Comparison of ENCODE assay signal across 7 cellular contexts in the genomic region with DNA sequence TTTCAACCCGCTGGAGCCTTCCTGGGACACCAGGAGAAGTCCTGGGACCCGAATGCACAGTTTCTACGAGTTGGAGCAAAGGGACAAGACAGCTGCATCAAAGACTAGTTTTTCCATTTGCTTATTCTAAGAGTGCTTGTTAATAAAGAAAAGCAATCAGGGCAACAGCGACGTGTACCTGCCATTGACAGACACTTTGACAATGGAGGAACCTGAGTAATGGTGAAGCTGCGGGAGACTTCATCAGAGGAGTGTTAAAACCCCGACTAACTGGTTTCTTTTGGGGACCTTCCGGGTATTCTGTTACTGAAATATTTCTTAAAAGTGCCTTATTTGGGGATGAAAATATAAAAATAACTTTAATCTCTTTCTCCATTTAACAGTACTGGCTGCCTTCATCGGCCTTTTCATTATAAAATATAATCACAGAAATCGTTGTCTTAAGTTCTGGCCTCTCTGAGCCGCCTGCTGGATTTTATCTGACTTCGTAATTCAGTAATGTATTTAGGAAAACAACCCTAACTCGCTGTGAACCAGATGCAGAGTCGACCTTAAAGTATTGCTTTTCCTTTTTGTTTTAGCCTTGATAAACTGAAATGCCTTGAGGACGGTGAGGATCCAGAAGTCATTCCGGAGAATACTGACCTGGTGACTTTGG. TPM values are rescaled to one million over a fixed set of nuclear protein-coding genes. Genes with fewer than 3 reads are reported as not detected.
DNase-seq lines count a peak whose midpoint lies in the region; ATAC-seq and TF ChIP-seq lines count a peak whose summit lies in the region.

No MANE protein-coding gene starts in this region.

- peaks cover 26% of the 10 kb centered on the region for H3K36me3 Mint-ChIP-seq in activated naive CD8-positive, alpha-beta T cell treated with anti-CD3 and anti-CD28 coated beads for 36 hours

- no peaks in the 10 kb centered on the region for H3K9me3 Mint-ChIP-seq in activated naive CD8-positive, alpha-beta T cell treated with anti-CD3 and anti-CD28 coated beads for 36 hours
- H3K9me3 Mint-ChIP-seq in stimulated activated naive CD8-positive, alpha-beta T cell treated with anti-CD3 and anti-CD28 coated beads, Interleukin-15, amount 100 ng/mL, for 72 hours: no peaks in the 10 kb centered on the region

- peaks cover 5% of the 10 kb centered on the region for H3K27me3 Mint-ChIP-seq in activated naive CD8-positive, alpha-beta T cell treated with anti-CD3 and anti-CD28 coated beads for 36 hours
- no peaks in the 10 kb centered on the region for H3K27me3 Mint-ChIP-seq in stimulated activated naive CD8-positive, alpha-beta T cell treated with anti-CD3 and anti-CD28 coated beads, Interleukin-15, amount 100 ng/mL, for 72 hours

- DNase-seq in LNCaP clone FGC (ENCODE audit: low read depth): no peak
- no peak for DNase-seq in activated naive CD8-positive, alpha-beta T cell treated with anti-CD3 and anti-CD28 coated beads for 36 hours
- peak; percentile 60 for DNase-seq in iris pigment epithelial cell (ENCODE audit: low read depth)
- peak in 1 of 2 donors; percentile 28 for DNase-seq in stimulated activated naive CD8-positive, alpha-beta T cell treated with anti-CD3 and anti-CD28 coated beads, Interleukin-15, amount 100 ng/mL, for 72 hours
- DNase-seq in NCI-H1436 (lab: John Stamatoyannopoulos, UW): no peak
- no peak for DNase-seq in head of caudate nucleus

- no peak for TF ChIP-seq CTCF in LNCaP clone FGC (IDR thresholded peaks at IDR 0.05; ENCODE audit: control insufficient read depth, extremely low read depth, insufficient read depth)

- intact Hi-C loops in head of caudate nucleus (cut with DNase I): loop anchor here (5.0 to 10.0 kb wide), 3 partner anchors 84 to 149 kb away; a partner anchor contains a TSS

- peak overlapping the region; percentile 74 for H3K27ac Mint-ChIP-seq in activated naive CD8-positive, alpha-beta T cell treated with anti-CD3 and anti-CD28 coated beads for 36 hours
- peak overlapping the region; percentile 81 to 91 for H3K27ac Mint-ChIP-seq in stimulated activated naive CD8-positive, alpha-beta T cell treated with anti-CD3 and anti-CD28 coated beads, Interleukin-15, amount 100 ng/mL, for 72 hours

- H3K4me3 ChIP-seq in GM08714 (ENCODE audit: low read length) (peak overlapping the region; percentile 87), LNCaP clone FGC (ENCODE audit: low read depth, low read length) (peak overlapping the region; percentile 98)

- H3K4me3 Mint-ChIP-seq in activated naive CD8-positive, alpha-beta T cell treated with anti-CD3 and anti-CD28 coated beads for 36 hours: peak overlapping the region; percentile 93
- peak overlapping the region; percentile 82 to 92 for H3K4me3 Mint-ChIP-seq in stimulated activated naive CD8-positive, alpha-beta T cell treated with anti-CD3 and anti-CD28 coated beads, Interleukin-15, amount 100 ng/mL, for 72 hours

- ATAC-seq in stimulated activated naive CD8-positive, alpha-beta T cell treated with anti-CD3 and anti-CD28 coated beads, Interleukin-15, amount 100 ng/mL, for 72 hours: no peak

- H3K4me1 Mint-ChIP-seq in activated naive CD8-positive, alpha-beta T cell treated with anti-CD3 and anti-CD28 coated beads for 36 hours: peaks cover 32% of the 10 kb centered on the region
- peaks cover 31% of the 10 kb centered on the region for H3K4me1 Mint-ChIP-seq in stimulated activated naive CD8-positive, alpha-beta T cell treated with anti-CD3 and anti-CD28 coated beads, Interleukin-15, amount 100 ng/mL, for 72 hours

RNA-seq across cellular contexts. Expression of a gene that starts 0.8 kb away (rescaled TPM):
- total RNA-seq in activated naive CD8-positive, alpha-beta T cell treated with anti-CD3 and anti-CD28 coated beads for 36 hours: 10 to 100 TPM; 20.4 to 22.8 TPM
